Comparison of ENCODE assay signal across 10 cellular contexts in genomic region chr3:118987466-118987865, GRCh38. TPM values are rescaled to one million over a fixed set of nuclear protein-coding genes. Genes with fewer than 3 reads are reported as not detected.
DNase-seq lines count a peak whose midpoint lies in the region; ATAC-seq and TF ChIP-seq lines count a peak whose summit lies in the region.
"Had no signal": no experiment of that assay in that cellular context is flagged by ENCODE, and none has a peak within 500 bp of the region (broad histone marks: within the 10 kb centered on the region; RNA-seq: fewer than 3 reads in every experiment).

No MANE protein-coding gene starts in this region.

- no peaks in the 10 kb centered on the region for H3K36me3 ChIP-seq in psoas muscle (ENCODE audit: insufficient read depth in 1 of 2, low read depth in 1 of 2)
- H3K36me3 ChIP-seq: uterus had no signal

- ATAC-seq in Right ventricle myocardium superior (ENCODE audit: poor library complexity) = peak; percentile 73
- ATAC-seq in psoas muscle = peak in 1 of 4 donors; percentile 34
- ATAC-seq in GM18502 (IDR thresholded peaks at IDR 0.05; ENCODE audit: poor library complexity, unreplicated experiment) = no peak
- ATAC-seq in HG02840 (IDR thresholded peaks at IDR 0.05; ENCODE audit: low FRiP score, unreplicated experiment) = no peak

- H3K27me3 ChIP-seq in psoas muscle (ENCODE audit: insufficient read depth in 3 of 3, low read length in 2 of 3) = no peaks in the 10 kb centered on the region
- H3K27me3 ChIP-seq: uterus had no signal

- peak overlapping the region; percentile 34 for H3K27ac ChIP-seq in psoas muscle
- H3K27ac ChIP-seq: uterus had no signal

- H3K9me3 ChIP-seq in psoas muscle = no peaks in the 10 kb centered on the region
- H3K9me3 ChIP-seq: uterus had no signal

- intact Hi-C loops in Right ventricle myocardium superior (cut with DNase I) (no loop called here), psoas muscle (cut with DNase I) (no loop called here)

- no peak for TF ChIP-seq CTCF in psoas muscle (IDR thresholded peaks at IDR 0.05)

- no peak overlapping the region for H3K4me3 ChIP-seq in psoas muscle
- H3K4me3 ChIP-seq: uterus had no signal

- WGBS in psoas muscle, 3 donors = 9 to 27% (median 14%) methylated on average over 2 of the region's 2 CpGs

- H3K4me1 ChIP-seq in psoas muscle = peaks cover 32% of the 10 kb centered on the region
- H3K4me1 ChIP-seq: uterus had no signal

- DNase-seq in DMS 273 treated with DMSO at 0.1 percent for 48 hours (lab: John Stamatoyannopoulos, UW) = peak; percentile 71
- DNase-seq in amygdala (lab: John Stamatoyannopoulos, UW) = peak in 54 of 56 donors; percentile 9 to 94 (median 73)
- DNase-seq in Right ventricle myocardium superior = peak; percentile 66
- DNase-seq in psoas muscle = no peak
- no peak for DNase-seq in stimulated activated CD4-positive, alpha-beta T cell treated with anti-CD3 and anti-CD28 coated beads, Interleukin-15, amount 100 ng/mL, for 24 hours
- DNase-seq in activated T-cell treated with anti-CD3 and anti-CD28 coated beads, Interleukin-2, amount 50 U/mL, for 1 hour = no peak
- DNase-seq: activated T-cell treated with anti-CD3 and anti-CD28 coated beads, Interleukin-2, amount 50 U/mL, for 24 hours; uterus had no signal

RNA-seq across cellular contexts. Expression of gene IGSF11, which starts 47.2 kb away (rescaled TPM):
- total RNA-seq in Right ventricle myocardium superior (2.9 TPM), psoas muscle (1 to 10 TPM; 2.2 to 8.5 (median 4.3) TPM)
- 1 to 10 TPM in 2 of 3 donors, under 1 TPM in 1; 0.23 to 7.4 (median 4.3) TPM for polyA plus RNA-seq in psoas muscle

Comparison
In these comparisons a context has a peak if more than half of its experiments do, and no peak if none do; other contexts are left out.
1. DNase-seq: peak in DMS 273 treated with DMSO at 0.1 percent for 48 hours (single experiment), amygdala (54 of 56) and Right ventricle myocardium superior (single experiment); none in psoas muscle (0 of 2), stimulated activated CD4-positive, alpha-beta T cell treated with anti-CD3 and anti-CD28 coated beads, Interleukin-15, amount 100 ng/mL, for 24 hours (single experiment) and activated T-cell treated with anti-CD3 and anti-CD28 coated beads, Interleukin-2, amount 50 U/mL, for 1 hour (single experiment).